ENCODE assay signal across 19 cellular contexts in the genomic region with DNA sequence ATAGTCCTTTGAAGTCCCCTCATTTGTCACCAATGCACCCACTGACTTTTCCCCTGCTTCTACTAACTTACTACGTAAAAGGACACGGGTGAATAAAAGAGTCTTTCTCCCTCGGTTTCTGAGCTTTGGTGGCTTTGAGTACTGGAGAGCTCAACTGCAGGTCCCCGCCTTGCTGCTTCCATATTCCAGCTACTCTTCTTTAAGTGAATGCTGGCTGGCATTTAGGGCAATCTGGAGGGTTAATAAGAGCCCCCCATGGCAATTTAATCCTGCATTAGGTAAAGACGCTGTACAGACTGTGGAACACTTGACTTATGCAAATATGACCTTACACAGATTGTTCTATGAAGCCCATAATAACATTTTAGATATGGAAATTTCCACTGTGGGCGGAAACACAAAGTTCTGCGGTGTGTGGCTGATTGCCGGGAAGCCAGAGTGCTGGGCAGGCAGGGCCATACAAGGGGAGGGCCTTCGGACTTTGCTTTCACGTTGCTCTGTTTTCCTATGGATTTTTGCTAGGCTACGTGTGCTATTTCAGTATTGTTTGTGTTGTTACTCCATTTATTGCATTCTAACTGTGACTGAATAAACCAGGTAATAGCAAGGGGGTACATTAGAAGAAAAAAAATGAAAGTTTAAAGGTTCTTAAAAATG.
DNase-seq lines count a peak whose midpoint lies in the region; ATAC-seq, FAIRE-seq and TF ChIP-seq lines count a peak whose summit lies in the region.
"Had no signal": no experiment of that assay in that cellular context is flagged by ENCODE, and none has a peak within 500 bp of the region (broad histone marks: within the 10 kb centered on the region; RNA-seq: fewer than 3 reads in every experiment).

No MANE protein-coding gene starts in this region.

- peak; percentile 39 for ATAC-seq in GM18867 (IDR thresholded peaks at IDR 0.05; ENCODE audit: unreplicated experiment)
- ATAC-seq in GM21423 (IDR thresholded peaks at IDR 0.05; ENCODE audit: unreplicated experiment), result peak; percentile 24
- peak; percentile 50 for ATAC-seq in HG03039 (IDR thresholded peaks at IDR 0.05; ENCODE audit: unreplicated experiment)
- ATAC-seq: HCT116, psoas muscle had no signal

- no peaks in the 10 kb centered on the region for H3K79me2 ChIP-seq in SU-DHL-6 (ENCODE audit: insufficient read depth, low read length)

- H3K27me3 ChIP-seq in SU-DHL-6 (ENCODE audit: low read length), result no peaks in the 10 kb centered on the region
- H3K27me3 ChIP-seq: brain microvascular endothelial cell had no signal

- no peak overlapping the region for H3K4me3 ChIP-seq in SU-DHL-6 (ENCODE audit: insufficient read depth, low read length, poor library complexity, severe bottlenecking)
- H3K4me3 ChIP-seq: psoas muscle, SK-N-MC had no signal

- TF ChIP-seq CTCF in SU-DHL-6 (IDR thresholded peaks at IDR 0.05; ENCODE audit: insufficient read depth, low read length, poor library complexity, severe bottlenecking), result no peak

- DNase-seq in mucosa of gallbladder (ENCODE audit: low spot score), result no peak
- no peak for DNase-seq in RCC 7860 (ENCODE audit: low spot score)
- DNase-seq in NCI-H82 (lab: John Stamatoyannopoulos, UW), result no peak
- no peak for DNase-seq in NK-92 (lab: John Stamatoyannopoulos, UW; ENCODE audit: unreplicated experiment)
- DNase-seq: activated naive CD4-positive, alpha-beta T cell treated with anti-CD3 and anti-CD28 coated beads, Interleukin-2, amount 10 ng/mL, durations not matched to agents 7 days and 5 days; AML-193; brain microvascular endothelial cell; NCI-H1105; NCI-H226; psoas muscle; stimulated activated CD4-positive, alpha-beta T cell treated with anti-CD3 and anti-CD28 coated beads, Interleukin-15, amount 100 ng/mL, for 24 hours; substantia nigra; WERI-Rb-1 had no signal

- H3K9ac ChIP-seq in SU-DHL-6 (ENCODE audit: low read length), result no peak overlapping the region

- no peak overlapping the region for H3K27ac ChIP-seq in SU-DHL-6 (ENCODE audit: low read depth, low read length)
- H3K27ac ChIP-seq: brain microvascular endothelial cell, psoas muscle, SK-N-MC, WERI-Rb-1 had no signal

- H2AFZ ChIP-seq in SU-DHL-6 (ENCODE audit: low read depth, low read length, severe bottlenecking), result peak overlapping the region; percentile 24

- no peak for FAIRE-seq in RCC 7860 (lab: Jason Lieb, UNC)

- no peaks in the 10 kb centered on the region for H4K20me1 ChIP-seq in SU-DHL-6 (ENCODE audit: low read depth, low read length)

- no peaks in the 10 kb centered on the region for H3K36me3 ChIP-seq in SU-DHL-6 (ENCODE audit: low read length)
- H3K36me3 ChIP-seq: brain microvascular endothelial cell, WERI-Rb-1 had no signal

- no peaks in the 10 kb centered on the region for H3K9me2 ChIP-seq in SU-DHL-6 (replicated peaks; ENCODE audit: insufficient read depth, low read length)

- peak overlapping the region; percentile 29 for H3K4me2 ChIP-seq in SU-DHL-6 (ENCODE audit: low read depth, low read length, poor library complexity, severe bottlenecking)

- no peaks in the 10 kb centered on the region for H3F3A ChIP-seq in SU-DHL-6 (ENCODE audit: insufficient read depth)

- no peaks in the 10 kb centered on the region for H3K9me3 ChIP-seq in SU-DHL-6 (ENCODE audit: insufficient read depth, low read length)
- H3K9me3 ChIP-seq: psoas muscle had no signal
